Comparison of ENCODE assay signal across 18 cellular contexts in genomic region chr1:62178372-62178771, GRCh38. TPM values are rescaled to one million over a fixed set of nuclear protein-coding genes. Genes with fewer than 3 reads are reported as not detected.
DNase-seq lines count a peak whose midpoint lies in the region; ATAC-seq and TF ChIP-seq lines count a peak whose summit lies in the region.
"Had no signal": no experiment of that assay in that cellular context is flagged by ENCODE, and none has a peak within 500 bp of the region (broad histone marks: within the 10 kb centered on the region; RNA-seq: fewer than 3 reads in every experiment).

No MANE protein-coding gene starts in this region.

- no peaks in the 10 kb centered on the region for H3K27me3 ChIP-seq in endodermal cell (ENCODE audit: control insufficient read depth, insufficient read depth, low read length, poor library complexity, severe bottlenecking)
- H3K27me3 ChIP-seq: BLaER1 had no signal

- H3K9me3 ChIP-seq in endodermal cell (ENCODE audit: control insufficient read depth, low read length), result no peaks in the 10 kb centered on the region
- H3K9me3 ChIP-seq: BLaER1 had no signal

- no peak overlapping the region for H3K4me3 Mint-ChIP-seq in endodermal cell
- H3K4me3 Mint-ChIP-seq: CD4-positive, alpha-beta memory T cell had no signal

- H3K4me3 ChIP-seq in endodermal cell (ENCODE audit: low read length), result peak overlapping the region; percentile 31
- H3K4me3 ChIP-seq: BLaER1, SK-N-MC had no signal

- TF ChIP-seq CTCF in endodermal cell (conservative IDR thresholded peaks at IDR 0.05), result no peak

- H3K4me1 ChIP-seq in endodermal cell (ENCODE audit: control insufficient read depth, insufficient read depth, low read length), result peaks cover 11% of the 10 kb centered on the region
- H3K4me1 ChIP-seq: BLaER1 had no signal

- peak overlapping the region; percentile 90 for H3K27ac Mint-ChIP-seq in endodermal cell
- H3K27ac Mint-ChIP-seq: CD4-positive, alpha-beta memory T cell had no signal

- H3K36me3 Mint-ChIP-seq in endodermal cell (ENCODE audit: low read depth), result no peaks in the 10 kb centered on the region
- H3K36me3 Mint-ChIP-seq: CD4-positive, alpha-beta memory T cell had no signal

- H3K9ac ChIP-seq in endodermal cell (ENCODE audit: extremely low read depth, low read length, poor library complexity, severe bottlenecking), result peak overlapping the region; percentile 52
- H3K9ac ChIP-seq: BLaER1 had no signal

- no peaks in the 10 kb centered on the region for H3K27me3 Mint-ChIP-seq in endodermal cell (ENCODE audit: insufficient read depth)

- 89 to 94% methylated on average over 5 to 7 of the region's 7 CpGs for WGBS in endodermal cell (ENCODE audit: insufficient coverage in 1 of 2, insufficient read length in 1 of 2), 2 experiments

- peaks cover 56% of the 10 kb centered on the region for H3K4me1 Mint-ChIP-seq in endodermal cell
- H3K4me1 Mint-ChIP-seq: CD4-positive, alpha-beta memory T cell had no signal

- no peak for ATAC-seq in GM18502 (IDR thresholded peaks at IDR 0.05; ENCODE audit: poor library complexity, unreplicated experiment)

- DNase-seq in NCI-H748 (lab: John Stamatoyannopoulos, UW; ENCODE audit: unreplicated experiment) (peak; percentile 32), NCI-H748 treated with DMSO at 0.1 percent for 48 hours (lab: John Stamatoyannopoulos, UW) (no peak), NCI-H2171 treated with DMSO at 0.1 percent for 48 hours (lab: John Stamatoyannopoulos, UW) (peak; percentile 97), endodermal cell (no peak), NCI-H146 treated with DMSO at 0.1 percent for 48 hours (lab: John Stamatoyannopoulos, UW; ENCODE audit: unreplicated experiment) (no peak), ureter (ENCODE audit: low spot score) (no peak)
- DNase-seq: CD4-positive, alpha-beta memory T cell; DMS53; EL; GOT3; NCI-H2029 treated with DMSO at 0.1 percent for 48 hours; NCI-H345; NCI-H774; SHP77 had no signal

- H3K9me3 Mint-ChIP-seq in endodermal cell, result no peaks in the 10 kb centered on the region
- H3K9me3 Mint-ChIP-seq: CD4-positive, alpha-beta memory T cell had no signal

- H3K36me3 ChIP-seq in endodermal cell (ENCODE audit: control insufficient read depth, insufficient read depth, low read length), result no peaks in the 10 kb centered on the region
- H3K36me3 ChIP-seq: BLaER1 had no signal

- H3K27ac ChIP-seq in endodermal cell (ENCODE audit: low read depth, low read length), result no peak overlapping the region
- H3K27ac ChIP-seq: BLaER1, SK-N-MC had no signal

RNA-seq across cellular contexts. Expression of gene L1TD1, which starts 16.3 kb away (rescaled TPM):
- total RNA-seq in endodermal cell (100 to 1,000 TPM in 1 of 2 donors, 10 to 100 TPM in 1; 66.7 to 200 TPM), ureter (not detected)
- 29.5 TPM for polyA plus RNA-seq in endodermal cell (2013, experiment 1 of 2)
- 26.1 TPM for polyA plus RNA-seq in endodermal cell (2013, experiment 2 of 2)
- total RNA-seq: CD4-positive, alpha-beta memory T cell; RPMI7951 had no signal
- polyA plus RNA-seq: CD4-positive, alpha-beta memory T cell had no signal

Comparison
In these comparisons a context has a peak if more than half of its experiments do, and no peak if none do; other contexts are left out.
1. DNase-seq: peak in NCI-H748 (single experiment) and NCI-H2171 treated with DMSO at 0.1 percent for 48 hours (single experiment); none in NCI-H748 treated with DMSO at 0.1 percent for 48 hours (single experiment), endodermal cell (single experiment), NCI-H146 treated with DMSO at 0.1 percent for 48 hours (single experiment) and ureter (single experiment).
2. RNA of gene L1TD1, which starts 16.3 kb away (total RNA-seq): 66.7 to 200 TPM in endodermal cell; not detected in ureter (single experiment); every median in the first group is over 10 times any median in the second.